Comparison of ENCODE assay signal across 9 cellular contexts in genomic region chr11:77127969-77128691, GRCh38. TPM values are rescaled to one million over a fixed set of nuclear protein-coding genes. Genes with fewer than 3 reads are reported as not detected.
DNase-seq lines count a peak whose midpoint lies in the region; ATAC-seq and FAIRE-seq lines count a peak whose summit lies in the region.
"Had no signal": no experiment of that assay in that cellular context is flagged by ENCODE, and none has a peak within 500 bp of the region (broad histone marks: within the 10 kb centered on the region; RNA-seq: fewer than 3 reads in every experiment).

MYO7A (plus strand) TSS chr11:77128246; CDS start chr11:77130635, 2,389 bp downstream.

- H3K4me3 Mint-ChIP-seq in activated CD4-positive, alpha-beta T cell treated with anti-CD3 and anti-CD28 coated beads, Interleukin-2, amount 10 ng/mL, durations not matched to agents 24 days and 14 days: peak within 1 kb of the TSS; percentile 73

- H3K27me3 Mint-ChIP-seq in activated CD4-positive, alpha-beta T cell treated with anti-CD3 and anti-CD28 coated beads, Interleukin-2, amount 10 ng/mL, durations not matched to agents 24 days and 14 days: peaks cover 5% of the 10 kb centered on the region

- intact Hi-C loops in activated CD4-positive, alpha-beta T cell treated with anti-CD3 and anti-CD28 coated beads, Interleukin-2, amount 10 ng/mL, durations not matched to agents 24 days and 14 days (cut with micrococcal nuclease): loop anchor here (1.0 to 2.0 kb wide), 2 partner anchors 60 to 421 kb away; no protein-coding TSS in a partner anchor

- ATAC-seq in GM21367 (IDR thresholded peaks at IDR 0.05; ENCODE audit: unreplicated experiment): no peak

- no peak within 1 kb of the TSS for H3K27ac Mint-ChIP-seq in activated CD4-positive, alpha-beta T cell treated with anti-CD3 and anti-CD28 coated beads, Interleukin-2, amount 10 ng/mL, durations not matched to agents 24 days and 14 days

- H3K36me3 Mint-ChIP-seq in activated CD4-positive, alpha-beta T cell treated with anti-CD3 and anti-CD28 coated beads, Interleukin-2, amount 10 ng/mL, durations not matched to agents 24 days and 14 days (ENCODE audit: low read depth): no peaks in the 10 kb centered on the region

- no peak for DNase-seq in activated CD4-positive, alpha-beta T cell treated with anti-CD3 and anti-CD28 coated beads, Interleukin-2, amount 10 ng/mL, durations not matched to agents 24 days and 14 days
- DNase-seq in activated CD4-positive, alpha-beta T cell treated with anti-CD3 and anti-CD28 coated beads for 4 hours: no peak
- DNase-seq in UCSD-AML1 (lab: John Stamatoyannopoulos, UW; ENCODE audit: unreplicated experiment): peak; percentile 34
- DNase-seq in frontal cortex (ENCODE audit: low spot score in 2 of 2): peak; percentile 53 to 61
- DNase-seq in nucleus accumbens (lab: John Stamatoyannopoulos, UW): peak in 48 of 56 donors; percentile 18 to 86 (median 38)
- no peak for DNase-seq in stimulated activated CD4-positive, alpha-beta T cell treated with anti-CD3 and anti-CD28 coated beads, Interleukin-12 subunit alpha, Interleukin-12 subunit beta, amount 100 ng/mL, for 4 hours
- no peak for DNase-seq in GOT3 (lab: John Stamatoyannopoulos, UW)

- H3K4me1 Mint-ChIP-seq in activated CD4-positive, alpha-beta T cell treated with anti-CD3 and anti-CD28 coated beads, Interleukin-2, amount 10 ng/mL, durations not matched to agents 24 days and 14 days: peaks cover 7% of the 10 kb centered on the region

- no peak for FAIRE-seq in frontal cortex (lab: Jason Lieb, UNC)
- FAIRE-seq: G401.6 had no signal

- no peaks in the 10 kb centered on the region for H3K9me3 Mint-ChIP-seq in activated CD4-positive, alpha-beta T cell treated with anti-CD3 and anti-CD28 coated beads, Interleukin-2, amount 10 ng/mL, durations not matched to agents 24 days and 14 days

RNA-seq across cellular contexts. Expression of gene MYO7A, which starts in this region (rescaled TPM):
- 0.07 TPM in 1 of 2 replicates, not detected in the other for total RNA-seq in activated CD4-positive, alpha-beta T cell treated with anti-CD3 and anti-CD28 coated beads, Interleukin-2, amount 10 ng/mL, durations not matched to agents 24 days and 14 days
- total RNA-seq in frontal cortex: 0.82 TPM

Comparison
In these comparisons a context has a peak if more than half of its experiments do, and no peak if none do; other contexts are left out.
1. Peak in DNase-seq in frontal cortex; RNA of the gene not detected or under 1 TPM.
2. DNase-seq: peak in UCSD-AML1 (single experiment) and nucleus accumbens (48 of 56); none in activated CD4-positive, alpha-beta T cell treated with anti-CD3 and anti-CD28 coated beads, Interleukin-2, amount 10 ng/mL, durations not matched to agents 24 days and 14 days (single experiment), activated CD4-positive, alpha-beta T cell treated with anti-CD3 and anti-CD28 coated beads for 4 hours (0 of 2), stimulated activated CD4-positive, alpha-beta T cell treated with anti-CD3 and anti-CD28 coated beads, Interleukin-12 subunit alpha, Interleukin-12 subunit beta, amount 100 ng/mL, for 4 hours (single experiment) and GOT3 (single experiment).